9 cellular contexts compared by ENCODE assay signal in genomic region chr17:50079334-50080095, GRCh38. TPM values are rescaled to one million over a fixed set of nuclear protein-coding genes. Genes with fewer than 3 reads are reported as not detected.
DNase-seq lines count a peak whose midpoint lies in the region; ATAC-seq and TF ChIP-seq lines count a peak whose summit lies in the region.
"Had no signal": no experiment of that assay in that cellular context is flagged by ENCODE, and none has a peak within 500 bp of the region (broad histone marks: within the 10 kb centered on the region; RNA-seq: fewer than 3 reads in every experiment).

No MANE protein-coding gene starts in this region.

- H3K4me1 Mint-ChIP-seq in activated CD4-positive, alpha-beta T cell treated with anti-CD3 and anti-CD28 coated beads, Interleukin-2, amount 10 ng/mL, durations not matched to agents 24 days and 14 days: no peaks in the 10 kb centered on the region

- no peak for TF ChIP-seq POLR2A in spleen (IDR thresholded peaks at IDR 0.05)

- H3K9me3 ChIP-seq in RWPE2 (ENCODE audit: severe bottlenecking) (no peaks in the 10 kb centered on the region), spleen (no peaks in the 10 kb centered on the region)

- H3K4me3 ChIP-seq in RWPE2 (ENCODE audit: severe bottlenecking): no peak overlapping the region
- no peak overlapping the region for H3K4me3 ChIP-seq in foreskin fibroblast (ENCODE audit: low read depth in 1 of 2, low read length in 2 of 2)
- no peak overlapping the region for H3K4me3 ChIP-seq in spleen

- no peaks in the 10 kb centered on the region for H3K9me3 Mint-ChIP-seq in activated CD4-positive, alpha-beta T cell treated with anti-CD3 and anti-CD28 coated beads, Interleukin-2, amount 10 ng/mL, durations not matched to agents 24 days and 14 days
- H3K9me3 Mint-ChIP-seq: activated T-cell treated with anti-CD3 and anti-CD28 coated beads, Interleukin-2, amount 50 U/mL, for 4 hours had no signal

- ATAC-seq in Right ventricle myocardium inferior (no peak), RWPE2 (ENCODE audit: low read depth) (peak; percentile 23)

- H3K27ac Mint-ChIP-seq in activated CD4-positive, alpha-beta T cell treated with anti-CD3 and anti-CD28 coated beads, Interleukin-2, amount 10 ng/mL, durations not matched to agents 24 days and 14 days: no peak overlapping the region

- H3K27ac ChIP-seq in RWPE2 (ENCODE audit: poor library complexity, severe bottlenecking) (peak overlapping the region; percentile 20), spleen (peak overlapping the region in 2 of 8 donors; percentile 5 to 18)

- 78 to 86% (median 83%) methylated on average over 11 to 12 of the region's 12 CpGs for WGBS in spleen, 5 donors

- no peaks in the 10 kb centered on the region for H3K27me3 ChIP-seq in RWPE2 (ENCODE audit: insufficient read depth, poor library complexity, severe bottlenecking)
- no peaks in the 10 kb centered on the region for H3K27me3 ChIP-seq in spleen (replicated peaks in 1 of 7)

- H3K4me3 Mint-ChIP-seq in activated CD4-positive, alpha-beta T cell treated with anti-CD3 and anti-CD28 coated beads, Interleukin-2, amount 10 ng/mL, durations not matched to agents 24 days and 14 days: no peak overlapping the region
- H3K4me3 Mint-ChIP-seq: activated T-cell treated with anti-CD3 and anti-CD28 coated beads, Interleukin-2, amount 50 U/mL, for 4 hours had no signal

- intact Hi-C loops in Right ventricle myocardium inferior (cut with DNase I) (loop anchor here (1.0 kb wide), 1 partner anchor 11 kb away; no protein-coding TSS in a partner anchor), cardiac septum (cut with DNase I) (no loop called here), spleen (cut with DNase I; ENCODE audit: low total_unique reads) (no loop called here)
- intact Hi-C loops in activated CD4-positive, alpha-beta T cell treated with anti-CD3 and anti-CD28 coated beads, Interleukin-2, amount 10 ng/mL, durations not matched to agents 24 days and 14 days (cut with micrococcal nuclease): loop anchor here (10.0 kb wide), 1 partner anchor 225 kb away; no protein-coding TSS in a partner anchor

- H3K36me3 ChIP-seq in RWPE2 (ENCODE audit: low read depth): peaks cover 100% of the 10 kb centered on the region
- peaks cover 0 to 80% (median 21%) of the 10 kb centered on the region in 6 donors for H3K36me3 ChIP-seq in spleen

- H3K27me3 Mint-ChIP-seq in activated CD4-positive, alpha-beta T cell treated with anti-CD3 and anti-CD28 coated beads, Interleukin-2, amount 10 ng/mL, durations not matched to agents 24 days and 14 days: no peaks in the 10 kb centered on the region

- no peaks in the 10 kb centered on the region for H3K36me3 Mint-ChIP-seq in activated CD4-positive, alpha-beta T cell treated with anti-CD3 and anti-CD28 coated beads, Interleukin-2, amount 10 ng/mL, durations not matched to agents 24 days and 14 days (ENCODE audit: low read depth)

- TF ChIP-seq CTCF in RWPE2 (IDR thresholded peaks at IDR 0.05; ENCODE audit: poor library complexity, severe bottlenecking) (peak; percentile 63), foreskin fibroblast (IDR thresholded peaks at IDR 0.05; ENCODE audit: low read depth, low read length) (peak; percentile 69), spleen (IDR thresholded peaks at IDR 0.05 in 8 of 11, conservative IDR thresholded peaks at IDR 0.05 in 3 of 11) (peak in 8 of 11 experiments; percentile 8 to 40 (median 26))

- DNase-seq in Right ventricle myocardium inferior (ENCODE audit: missing footprints) (peak; percentile 47), cardiac septum (ENCODE audit: low spot score) (no peak), RWPE2 (ENCODE audit: low spot score) (no peak), foreskin fibroblast (peak in 1 of 2 donors; percentile 59), spleen (peak; percentile 69), cerebellar nuclear complex (lab: John Stamatoyannopoulos, UW) (no peak), activated gamma-delta T cell (lab: John Stamatoyannopoulos, UW) (no peak)
- DNase-seq in activated CD4-positive, alpha-beta T cell treated with anti-CD3 and anti-CD28 coated beads, Interleukin-2, amount 10 ng/mL, durations not matched to agents 24 days and 14 days: no peak
- DNase-seq: activated T-cell treated with anti-CD3 and anti-CD28 coated beads, Interleukin-2, amount 50 U/mL, for 4 hours had no signal

- no peaks in the 10 kb centered on the region for H3K4me1 ChIP-seq in RWPE2 (ENCODE audit: insufficient read depth, poor library complexity, severe bottlenecking)
- H3K4me1 ChIP-seq in spleen: no peaks in the 10 kb centered on the region

RNA-seq across cellular contexts. Expression of gene PDK2, which starts 15.6 kb away (rescaled TPM):
- 260 TPM for total RNA-seq in Right ventricle myocardium inferior
- total RNA-seq in cardiac septum: 131 TPM
- total RNA-seq in spleen: 10 to 100 TPM; 22.9 to 41.5 (median 26.1) TPM
- 10 to 100 TPM in 1 of 3 donors, 1 to 10 TPM in 2; 8.7 to 16.9 (median 9.5) TPM for polyA plus RNA-seq in spleen
- total RNA-seq in activated CD4-positive, alpha-beta T cell treated with anti-CD3 and anti-CD28 coated beads, Interleukin-2, amount 10 ng/mL, durations not matched to agents 24 days and 14 days: 10.9 and 11.8 TPM in 2 replicates

RNA-seq across cellular contexts. Expression of gene ITGA3, which starts 23.6 kb away (rescaled TPM):
- 16.4 TPM for total RNA-seq in Right ventricle myocardium inferior
- total RNA-seq in cardiac septum: 57.8 TPM
- total RNA-seq in spleen: 10 to 100 TPM; 22.7 to 52.3 (median 41.1) TPM
- 10 to 100 TPM in 1 of 3 donors, 1 to 10 TPM in 2; 5.5 to 16.6 (median 8.1) TPM for polyA plus RNA-seq in spleen
- total RNA-seq in activated CD4-positive, alpha-beta T cell treated with anti-CD3 and anti-CD28 coated beads, Interleukin-2, amount 10 ng/mL, durations not matched to agents 24 days and 14 days: 14.5 and 15.0 TPM in 2 replicates

RNA-seq across cellular contexts. Expression of gene SAMD14, which starts 50.4 kb away (rescaled TPM):
- total RNA-seq in Right ventricle myocardium inferior (1.7 TPM), cardiac septum (4.4 TPM), spleen (1 to 10 TPM; 1.2 to 7.5 (median 4.1) TPM)
- 1 to 10 TPM; 1.1 to 1.9 (median 1.1) TPM for polyA plus RNA-seq in spleen
- 1.0 and 1.2 TPM in 2 replicates for total RNA-seq in activated CD4-positive, alpha-beta T cell treated with anti-CD3 and anti-CD28 coated beads, Interleukin-2, amount 10 ng/mL, durations not matched to agents 24 days and 14 days

Comparison
In these comparisons a context has a peak if more than half of its experiments do, and no peak if none do; other contexts are left out.
1. DNase-seq: peak in Right ventricle myocardium inferior (single experiment) and spleen (single experiment); none in cardiac septum (single experiment), RWPE2 (single experiment), cerebellar nuclear complex (0 of 2), activated gamma-delta T cell (single experiment) and activated CD4-positive, alpha-beta T cell treated with anti-CD3 and anti-CD28 coated beads, Interleukin-2, amount 10 ng/mL, durations not matched to agents 24 days and 14 days (single experiment).
2. intact Hi-C loops: an anchor here in Right ventricle myocardium inferior (1.0 kb wide) and activated CD4-positive, alpha-beta T cell treated with anti-CD3 and anti-CD28 coated beads, Interleukin-2, amount 10 ng/mL, durations not matched to agents 24 days and 14 days (10.0 kb wide); none called in cardiac septum and spleen.
3. Peak in every context shown above with its lines, with median percentiles within 50 percentile points of each other: CTCF ChIP-seq.